ENCODE assay signal across 15 cellular contexts in genomic region chr14:52663850-52664249, GRCh38.
"Had no signal": no experiment of that assay in that cellular context is flagged by ENCODE, and none has a peak within 500 bp of the region (broad histone marks: within the 10 kb centered on the region; RNA-seq: fewer than 3 reads in every experiment).

No MANE protein-coding gene starts in this region.

- H3K27ac Mint-ChIP-seq: activated CD4-positive, alpha-beta memory T cell treated with anti-CD3 and anti-CD28 coated beads for 36 hours; activated naive CD8-positive, alpha-beta T cell; activated T-helper 1 cell treated with anti-CD3 and anti-CD28 coated beads, Interleukin-12 subunit alpha, Interleukin-12 subunit beta, Interleukin-2, Interleukin-4 antibody, amounts not matched to agents 30 ng/mL and 10 ng/mL and 1 ng/mL, durations not matched to agents 14 hours and 24 hours and 36 hours; dendritic cell treated with granulocyte-macrophage colony-stimulating factor and Interleukin-4, amounts not matched to agents 40 ng/mL and 50 ng/mL, for 4 days; effector memory CD8-positive, alpha-beta T cell; mesothelial cell of epicardium; nephron had no signal

- H3K4me1 ChIP-seq: tibial artery had no signal

- H3K4me3 Mint-ChIP-seq: activated CD4-positive, alpha-beta memory T cell treated with anti-CD3 and anti-CD28 coated beads for 36 hours; activated naive CD8-positive, alpha-beta T cell; activated T-helper 1 cell treated with anti-CD3 and anti-CD28 coated beads, Interleukin-12 subunit alpha, Interleukin-12 subunit beta, Interleukin-2, Interleukin-4 antibody, amounts not matched to agents 30 ng/mL and 10 ng/mL and 1 ng/mL, durations not matched to agents 14 hours and 24 hours and 36 hours; dendritic cell treated with granulocyte-macrophage colony-stimulating factor and Interleukin-4, amounts not matched to agents 40 ng/mL and 50 ng/mL, for 4 days; effector memory CD8-positive, alpha-beta T cell; mesothelial cell of epicardium; nephron had no signal

- H3K9me3 Mint-ChIP-seq: activated CD4-positive, alpha-beta memory T cell treated with anti-CD3 and anti-CD28 coated beads for 36 hours; activated T-helper 1 cell treated with anti-CD3 and anti-CD28 coated beads, Interleukin-12 subunit alpha, Interleukin-12 subunit beta, Interleukin-2, Interleukin-4 antibody, amounts not matched to agents 30 ng/mL and 10 ng/mL and 1 ng/mL, durations not matched to agents 14 hours and 24 hours and 36 hours; dendritic cell treated with granulocyte-macrophage colony-stimulating factor and Interleukin-4, amounts not matched to agents 40 ng/mL and 50 ng/mL, for 4 days; effector memory CD8-positive, alpha-beta T cell; mesothelial cell of epicardium; nephron had no signal

- H3K4me3 ChIP-seq: cardiac muscle cell, lung, tibial artery had no signal

- ATAC-seq: effector memory CD8-positive, alpha-beta T cell had no signal

- DNase-seq: activated CD4-positive, alpha-beta memory T cell treated with anti-CD3 and anti-CD28 coated beads for 36 hours; activated gamma-delta T cell treated with Interleukin-2 at 50 U/mL for 16 hours; activated T-cell treated with anti-CD3 and anti-CD28 coated beads for 4 hours; effector memory CD8-positive, alpha-beta T cell; stimulated activated CD4-positive, alpha-beta T cell treated with anti-CD3 and anti-CD28 coated beads, Interleukin-12 subunit alpha, Interleukin-12 subunit beta, amount 100 ng/mL, for 4 hours; stimulated activated CD4-positive, alpha-beta T cell treated with anti-CD3 and anti-CD28 coated beads, Interleukin-1b, Interleukin-23, amount 100 ng/mL, for 48 hours; stimulated activated naive CD4-positive, alpha-beta T cell treated with Interleukin-2 at 50 U/mL for 16 hours; tibial artery had no signal

- H3K9me3 ChIP-seq: tibial artery had no signal

- H3K27me3 Mint-ChIP-seq: activated CD4-positive, alpha-beta memory T cell treated with anti-CD3 and anti-CD28 coated beads for 36 hours; activated naive CD8-positive, alpha-beta T cell; dendritic cell treated with granulocyte-macrophage colony-stimulating factor and Interleukin-4, amounts not matched to agents 40 ng/mL and 50 ng/mL, for 4 days; effector memory CD8-positive, alpha-beta T cell had no signal

- H3K4me1 Mint-ChIP-seq: mesothelial cell of epicardium, nephron had no signal

- H3K27ac ChIP-seq: cardiac muscle cell, tibial artery had no signal

- H3K27me3 ChIP-seq: cardiac muscle cell, tibial artery had no signal
